10 cellular contexts compared by ENCODE assay signal in the genomic region with DNA sequence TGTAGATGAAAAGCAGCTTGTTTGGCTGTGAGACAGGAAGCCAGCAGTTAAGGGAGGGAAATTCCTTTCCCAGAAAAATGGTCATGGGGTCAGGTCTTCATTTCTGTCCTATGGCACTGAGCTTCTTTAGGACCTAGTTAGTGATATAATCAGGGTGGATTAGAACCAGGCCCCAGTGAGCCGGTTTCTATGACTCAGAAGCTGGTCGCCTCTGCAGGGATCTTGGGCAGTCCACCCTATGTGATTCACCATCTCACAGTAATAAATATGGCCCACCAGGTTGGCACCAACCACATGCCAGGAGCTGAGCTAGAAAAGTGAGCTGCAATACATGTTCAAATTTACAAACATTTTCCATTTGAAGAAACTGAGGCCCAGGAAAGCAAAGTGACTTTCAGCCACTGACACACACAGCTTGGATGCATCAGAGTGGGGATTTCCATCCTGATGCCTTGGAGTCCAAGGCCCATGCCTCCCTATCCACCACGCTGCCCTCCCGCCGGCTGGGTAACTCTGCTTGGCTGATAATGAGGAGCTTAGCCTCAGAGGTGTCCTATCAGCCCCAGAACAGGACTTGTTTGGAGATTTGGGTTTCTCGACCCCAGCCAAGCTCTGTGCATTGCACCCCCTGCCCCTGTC. TPM values are rescaled to one million over a fixed set of nuclear protein-coding genes. Genes with fewer than 3 reads are reported as not detected.
DNase-seq lines count a peak whose midpoint lies in the region; ATAC-seq and TF ChIP-seq lines count a peak whose summit lies in the region.
"Had no signal": no experiment of that assay in that cellular context is flagged by ENCODE, and none has a peak within 500 bp of the region (broad histone marks: within the 10 kb centered on the region; RNA-seq: fewer than 3 reads in every experiment).

No MANE protein-coding gene starts in this region.

- ATAC-seq in HG03342 (IDR thresholded peaks at IDR 0.05; ENCODE audit: unreplicated experiment) (no peak), GM18867 (IDR thresholded peaks at IDR 0.05; ENCODE audit: unreplicated experiment) (no peak)
- ATAC-seq: left ventricle myocardium superior had no signal

- H3K4me1 Mint-ChIP-seq in IgD-negative memory B cell, result peaks cover 47 to 86% (median 63%) of the 10 kb centered on the region in 3 donors

- no peaks in the 10 kb centered on the region for H3K27me3 Mint-ChIP-seq in IgD-negative memory B cell

- no peak overlapping the region for H3K4me3 ChIP-seq in neutrophil (ENCODE audit: low read depth in 1 of 2, low read length in 1 of 2)
- H3K4me3 ChIP-seq: sigmoid colon had no signal

- H3K27ac Mint-ChIP-seq in IgD-negative memory B cell, result peak overlapping the region; percentile 95 to 99 (median 98)

- TF ChIP-seq CTCF in neutrophil (IDR thresholded peaks at IDR 0.05), result no peak

- peak overlapping the region in 3 of 4 donors; percentile 72 to 89 (median 78) for H3K4me3 Mint-ChIP-seq in IgD-negative memory B cell

- peak overlapping the region; percentile 29 for H3K27ac ChIP-seq in neutrophil

- peaks cover 18% of the 10 kb centered on the region for H3K36me3 Mint-ChIP-seq in IgD-negative memory B cell

- no peaks in the 10 kb centered on the region for H3K9me3 Mint-ChIP-seq in IgD-negative memory B cell

- H3K36me3 ChIP-seq in neutrophil, result peaks cover 94% of the 10 kb centered on the region

- DNase-seq in EH (ENCODE audit: low read depth) (peak; percentile 69), amniotic epithelial cell (ENCODE audit: low read depth) (peak; percentile 71), NCI-H1092 (lab: John Stamatoyannopoulos, UW) (no peak)
- DNase-seq: left ventricle myocardium superior, SHP77 treated with DMSO at 0.1 percent for 48 hours, sigmoid colon had no signal

- H3K27me3 ChIP-seq in neutrophil, result no peaks in the 10 kb centered on the region
- H3K27me3 ChIP-seq: sigmoid colon had no signal

- H3K9me3 ChIP-seq in neutrophil, result no peaks in the 10 kb centered on the region
- H3K9me3 ChIP-seq: sigmoid colon had no signal

- peaks cover 28 to 31% of the 10 kb centered on the region in 2 experiments for H3K4me1 ChIP-seq in neutrophil (ENCODE audit: control insufficient read depth in 1 of 2, insufficient read depth in 1 of 2, low read depth in 1 of 2, low read length in 1 of 2)

RNA-seq across cellular contexts. Expression of a gene that starts 42.0 kb away (rescaled TPM):
- 544 TPM for polyA plus RNA-seq in IgD-negative memory B cell
